8 cellular contexts compared by ENCODE assay signal in genomic region chr11:20355221-20356219, GRCh38. TPM values are rescaled to one million over a fixed set of nuclear protein-coding genes. Genes with fewer than 3 reads are reported as not detected.
A peak's percentile ranks its signal among the peaks of the same experiment; 100 is the strongest.
DNase-seq lines count a peak whose midpoint lies in the region; ATAC-seq and TF ChIP-seq lines count a peak whose summit lies in the region.

No MANE protein-coding gene starts in this region.

- no peak overlapping the region for H3K27ac Mint-ChIP-seq in CD14-positive monocyte

- TF ChIP-seq CTCF in CD14-positive monocyte (IDR thresholded peaks at IDR 0.05), result peak; percentile 58
- peak; percentile 36 to 67 for TF ChIP-seq CTCF in right atrium auricular region (IDR thresholded peaks at IDR 0.05)

- H3K27me3 Mint-ChIP-seq in CD14-positive monocyte (ENCODE audit: low read depth in 3 of 3), result peaks cover 4 to 15% (median 15%) of the 10 kb centered on the region in 3 donors

- H3K4me1 Mint-ChIP-seq in CD14-positive monocyte, result peaks cover 5% of the 10 kb centered on the region

- intact Hi-C loops in CD14-positive monocyte (cut with micrococcal nuclease), result no loop called here

- DNase-seq in CD14-positive monocyte (ENCODE audit: low spot score), result no peak
- DNase-seq in NCI-H345 treated with DMSO at 0.1 percent for 48 hours (lab: John Stamatoyannopoulos, UW; ENCODE audit: unreplicated experiment), result peak; percentile 6
- DNase-seq in activated naive CD4-positive, alpha-beta T cell treated with Interleukin-2 at 50 U/mL for 16 hours, result peak; percentile 35
- no peak for DNase-seq in right atrium auricular region (ENCODE audit: low spot score)
- DNase-seq in stimulated activated CD4-positive, alpha-beta T cell treated with anti-CD3 and anti-CD28 coated beads, TNF-alpha, amount 100 ng/mL, for 4 hours (ENCODE audit: low read depth in 3 of 3), result peak in 2 of 3 experiments; percentile 8 to 9
- DNase-seq in GDM1 (lab: John Stamatoyannopoulos, UW), result no peak

- H3K36me3 ChIP-seq in right atrium auricular region, result no peaks in the 10 kb centered on the region

- H3K4me1 ChIP-seq in right atrium auricular region, result peaks cover 0 to 4% of the 10 kb centered on the region in 2 donors

- peak; percentile 86 for ATAC-seq in GM18519 (IDR thresholded peaks at IDR 0.05; ENCODE audit: low FRiP score, unreplicated experiment)
- peak; percentile 89 for ATAC-seq in HG02938 (IDR thresholded peaks at IDR 0.05; ENCODE audit: unreplicated experiment)

- H3K4me3 ChIP-seq in right atrium auricular region, result no peak overlapping the region

- H3K36me3 Mint-ChIP-seq in CD14-positive monocyte, result peaks cover 0 to 2% of the 10 kb centered on the region in 2 donors

- no peaks in the 10 kb centered on the region for H3K9me3 ChIP-seq in right atrium auricular region

- H3K9me3 Mint-ChIP-seq in CD14-positive monocyte, result no peaks in the 10 kb centered on the region

- no peak overlapping the region for H3K27ac ChIP-seq in right atrium auricular region

- no peaks in the 10 kb centered on the region for H3K27me3 ChIP-seq in right atrium auricular region

- H3K4me3 Mint-ChIP-seq in CD14-positive monocyte, result no peak overlapping the region

RNA-seq across cellular contexts. Expression of gene HTATIP2, which starts 8.0 kb away (rescaled TPM):
- 100 to 1,000 TPM; 102 to 108 TPM for polyA plus RNA-seq in CD14-positive monocyte
- total RNA-seq in right atrium auricular region, result 10 to 100 TPM; 19.5 to 20.8 TPM

RNA-seq across cellular contexts. Expression of gene PRMT3, which starts 32.0 kb away (rescaled TPM):
- polyA plus RNA-seq in CD14-positive monocyte, result 1 to 10 TPM; 6.1 to 8.4 TPM
- 10 to 100 TPM in 1 of 2 donors, 1 to 10 TPM in 1; 7.9 to 11.9 TPM for total RNA-seq in right atrium auricular region

Comparison
In these comparisons a context has a peak if more than half of its experiments do, and no peak if none do; other contexts are left out.
1. DNase-seq: peak in NCI-H345 treated with DMSO at 0.1 percent for 48 hours (single experiment), activated naive CD4-positive, alpha-beta T cell treated with Interleukin-2 at 50 U/mL for 16 hours (single experiment) and stimulated activated CD4-positive, alpha-beta T cell treated with anti-CD3 and anti-CD28 coated beads, TNF-alpha, amount 100 ng/mL, for 4 hours (2 of 3); none in CD14-positive monocyte (single experiment), right atrium auricular region (single experiment) and GDM1 (single experiment).